ENCODE assay signal across 1 cellular context in the genomic region with DNA sequence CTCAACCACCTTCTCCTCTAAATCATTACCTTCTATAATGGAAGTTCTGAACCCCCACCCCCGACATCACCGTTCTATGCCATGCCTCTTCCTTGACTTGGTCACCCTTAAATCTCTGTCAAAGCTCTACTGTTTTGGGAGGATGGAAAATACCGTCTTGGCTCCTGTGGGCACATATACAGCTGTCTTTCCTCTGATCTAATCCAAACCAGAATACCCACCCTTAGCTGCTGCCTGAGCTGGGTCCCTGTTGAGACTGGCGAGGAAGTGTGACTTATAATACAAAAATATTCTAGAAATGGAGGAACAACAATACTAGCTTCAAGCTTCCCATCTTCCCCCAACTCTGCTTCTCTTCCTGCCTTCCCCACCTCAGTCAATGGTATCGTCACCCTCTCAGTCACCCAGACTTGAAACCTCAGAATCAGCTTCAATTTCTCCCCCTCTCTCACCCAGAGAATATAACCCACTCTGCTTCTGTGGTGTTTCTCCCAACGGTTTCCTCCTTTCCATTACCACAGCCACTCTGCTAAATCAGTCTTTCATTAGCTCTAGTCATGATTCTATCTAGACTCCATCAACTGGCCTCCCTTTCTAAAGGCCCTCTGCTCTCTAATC.
TF ChIP-seq lines count a peak whose summit lies in the region.

No MANE protein-coding gene starts in this region.

TF ChIP-seq in K562, 482 proteins besides CTCF, POLR2A, EP300 and RAD21:
- TF ChIP-seq, protein P1, sequence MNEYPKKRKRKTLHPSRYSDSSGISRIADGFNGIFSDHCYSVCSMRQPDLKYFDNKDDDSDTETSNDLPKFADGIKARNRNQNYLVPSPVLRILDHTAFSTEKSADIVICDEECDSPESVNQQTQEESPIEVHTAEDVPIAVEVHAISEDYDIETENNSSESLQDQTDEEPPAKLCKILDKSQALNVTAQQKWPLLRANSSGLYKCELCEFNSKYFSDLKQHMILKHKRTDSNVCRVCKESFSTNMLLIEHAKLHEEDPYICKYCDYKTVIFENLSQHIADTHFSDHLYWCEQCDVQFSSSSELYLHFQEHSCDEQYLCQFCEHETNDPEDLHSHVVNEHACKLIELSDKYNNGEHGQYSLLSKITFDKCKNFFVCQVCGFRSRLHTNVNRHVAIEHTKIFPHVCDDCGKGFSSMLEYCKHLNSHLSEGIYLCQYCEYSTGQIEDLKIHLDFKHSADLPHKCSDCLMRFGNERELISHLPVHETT (CRISPR knock-in tag; conservative IDR thresholded peaks at IDR 0.05 in 1 of 2, IDR thresholded peaks at IDR 0.05 in 1 of 2), result peak in 1 of 2 experiments; percentile 54; a peak in 1 of 4 replicates
- no peak for TF ChIP-seq ZNF699 (CRISPR knock-in tag; IDR thresholded peaks at IDR 0.05; ENCODE audit: insufficient replicate concordance)
TF ChIP-seq in K562: peak in this region for 1.
